Comparison of ENCODE assay signal across 9 cellular contexts in genomic region chr16:30775131-30775380, GRCh38. TPM values are rescaled to one million over a fixed set of nuclear protein-coding genes. Genes with fewer than 3 reads are reported as not detected.
DNase-seq lines count a peak whose midpoint lies in the region; ATAC-seq, FAIRE-seq and TF ChIP-seq lines count a peak whose summit lies in the region.
"Had no signal": no experiment of that assay in that cellular context is flagged by ENCODE, and none has a peak within 500 bp of the region (broad histone marks: within the 10 kb centered on the region; RNA-seq: fewer than 3 reads in every experiment).

No MANE protein-coding gene starts in this region.

- H3K9ac ChIP-seq in endothelial cell of umbilical vein (replicated peaks; ENCODE audit: extremely low read depth, insufficient read depth, low read length), result peak overlapping the region; percentile 64
- H3K9ac ChIP-seq in neuronal stem cell (ENCODE audit: low read depth, low read length, poor library complexity), result peak overlapping the region; percentile 66

- intact Hi-C loops in CD14-positive monocyte (cut with micrococcal nuclease) (no loop called here), PC-9 (cut with micrococcal nuclease; ENCODE audit: unreplicated experiment) (loop anchor here (5.0 kb wide), 2 partner anchors 33 to 37 kb away; a partner anchor contains a TSS), endothelial cell of umbilical vein (cut with micrococcal nuclease) (no loop called here)

- peak overlapping the region; percentile 93 to 97 for H3K4me3 Mint-ChIP-seq in CD14-positive monocyte

- no peak for TF ChIP-seq POLR2A in endothelial cell of umbilical vein (IDR thresholded peaks at IDR 0.05; ENCODE audit: low read depth, low read length)

- dilution Hi-C loops in endothelial cell of umbilical vein (cut with MboI; ENCODE audit: extremely low pct_ligation_motif_present, low sequenced_read_pairs), result no loop called here

- no peaks in the 10 kb centered on the region for H3K9me1 ChIP-seq in endothelial cell of umbilical vein (replicated peaks; ENCODE audit: control insufficient read depth, extremely low read depth, insufficient read depth, low read length)

- peaks cover 5% of the 10 kb centered on the region for H3K79me1 ChIP-seq in neuronal stem cell (ENCODE audit: low read depth, low read length)

- H3K36me3 Mint-ChIP-seq in CD14-positive monocyte, result peaks cover 37 to 46% of the 10 kb centered on the region in 2 donors

- H3K23ac ChIP-seq in neuronal stem cell (ENCODE audit: low read depth, low read length, poor library complexity), result peak overlapping the region; percentile 96

- H3K9me3 ChIP-seq in PC-9 (ENCODE audit: insufficient read depth, low read depth) (no peaks in the 10 kb centered on the region), endothelial cell of umbilical vein (replicated peaks; ENCODE audit: control insufficient read depth, insufficient read depth, low read length) (no peaks in the 10 kb centered on the region), neuronal stem cell (replicated peaks in 1 of 2; ENCODE audit: control insufficient read depth in 2 of 2, insufficient read depth in 1 of 2, low read depth in 1 of 2, low read length in 2 of 2) (no peaks in the 10 kb centered on the region)

- peak overlapping the region in 5 of 7 donors; percentile 67 to 92 (median 83) for H3K27ac Mint-ChIP-seq in CD14-positive monocyte

- H3K27me3 ChIP-seq in PC-9 (ENCODE audit: insufficient read depth, low read depth) (no peaks in the 10 kb centered on the region), endothelial cell of umbilical vein (ENCODE audit: control insufficient read depth in 2 of 2, insufficient read depth in 2 of 2, low read length in 2 of 2) (no peaks in the 10 kb centered on the region), neuronal stem cell (ENCODE audit: control insufficient read depth in 3 of 3, insufficient read depth in 3 of 3, low read depth in 1 of 3, low read length in 3 of 3) (no peaks in the 10 kb centered on the region)

- no peak overlapping the region for H3K27ac ChIP-seq in PC-9
- H3K27ac ChIP-seq in endothelial cell of umbilical vein (ENCODE audit: insufficient read depth, low read depth, low read length), result no peak overlapping the region
- H3K27ac ChIP-seq in neuronal stem cell (replicated peaks; ENCODE audit: low read length), result peak overlapping the region; percentile 19

- H3K4me3 ChIP-seq in PC-9 (peak overlapping the region; percentile 84), endothelial cell of umbilical vein (replicated peaks in 1 of 3; ENCODE audit: insufficient read depth in 1 of 3, low read depth in 1 of 3, low read length in 3 of 3) (peak overlapping the region in 2 of 3 experiments; percentile 56 to 62), neuronal stem cell (ENCODE audit: low read length in 2 of 2) (peak overlapping the region; percentile 23 to 78)

- H3K4me2 ChIP-seq in PC-9, result peak overlapping the region; percentile 93
- H3K4me2 ChIP-seq in endothelial cell of umbilical vein (ENCODE audit: insufficient read depth, low read length), result peak overlapping the region; percentile 69
- H3K4me2 ChIP-seq in neuronal stem cell (ENCODE audit: insufficient read depth, low read length, poor library complexity, severe bottlenecking), result peak overlapping the region; percentile 96

- no peak overlapping the region for H2AFZ ChIP-seq in PC-9
- no peak overlapping the region for H2AFZ ChIP-seq in endothelial cell of umbilical vein (ENCODE audit: low read depth, low read length)
- peak overlapping the region; percentile 72 for H2AFZ ChIP-seq in neuronal stem cell (ENCODE audit: low read length)

- H4K8ac ChIP-seq in neuronal stem cell (ENCODE audit: low read depth, low read length), result no peak overlapping the region

- DNase-seq in CD14-positive monocyte (ENCODE audit: low spot score), result no peak
- no peak for DNase-seq in PC-9
- no peak for DNase-seq in endothelial cell of umbilical vein (ENCODE audit: low read depth, low spot score)
- no peak for DNase-seq in neuronal stem cell (ENCODE audit: low spot score)
- DNase-seq in stimulated activated CD4-positive, alpha-beta T cell treated with anti-CD3 and anti-CD28 coated beads, Interleukin-4, amount 100 ng/mL, for 24 hours, result no peak
- DNase-seq in DMS153 treated with DMSO at 0.1 percent for 48 hours (lab: John Stamatoyannopoulos, UW; ENCODE audit: unreplicated experiment), result no peak
- DNase-seq in stimulated activated naive CD4-positive, alpha-beta T cell treated with Interleukin-2 at 50 U/mL for 16 hours (lab: John Stamatoyannopoulos, UW), result no peak
- DNase-seq: NCI-H2081 treated with DMSO at 0.1 percent for 48 hours had no signal

- H3K14ac ChIP-seq in neuronal stem cell (ENCODE audit: low read length), result no peak overlapping the region

- no peak overlapping the region for H2AK5ac ChIP-seq in neuronal stem cell (ENCODE audit: low read depth, low read length)

- peaks cover 13% of the 10 kb centered on the region; the same call in 1 of the 2 replicates for H3K36me3 ChIP-seq in PC-9 (ENCODE audit: low read depth)
- peaks cover 4 to 27% of the 10 kb centered on the region in 2 experiments for H3K36me3 ChIP-seq in endothelial cell of umbilical vein (ENCODE audit: control insufficient read depth in 2 of 2, extremely low read depth in 1 of 2, insufficient read depth in 2 of 2, low read length in 2 of 2)
- H3K36me3 ChIP-seq in neuronal stem cell (replicated peaks in 1 of 2; ENCODE audit: control insufficient read depth in 2 of 2, insufficient read depth in 2 of 2, low read length in 2 of 2), result peaks cover 44 to 75% of the 10 kb centered on the region in 2 donors

- CTCF ChIA-PET in PC-9 (lab: Charles Lee), result interaction anchor here (0.9 kb wide), 1 partner anchor 167 kb away, joined by 4 read pairs; no protein-coding TSS in a partner anchor
- CTCF ChIA-PET in endothelial cell of umbilical vein (lab: Charles Lee), result interaction anchor here (1.0 to 1.1 kb wide), 3 partner anchors 36 to 167 kb away, joined by 3 to 6 read pairs (median 4); no protein-coding TSS in a partner anchor

- H3F3A ChIP-seq in PC-9 (ENCODE audit: insufficient read depth, low read depth), result peaks cover 45% of the 10 kb centered on the region; the same call in 1 of the 2 replicates

- FAIRE-seq in endothelial cell of umbilical vein (lab: Jason Lieb, UNC), result no peak

- WGBS in neuronal stem cell (ENCODE audit: extremely low coverage in 2 of 2, insufficient read length in 2 of 2, insufficient replicate concordance in 1 of 2), 2 donors, result no CpG with 5 or more reads among the region's 14 CpGs

- H3K9me2 ChIP-seq in PC-9 (ENCODE audit: insufficient read depth), result no peaks in the 10 kb centered on the region

- H2BK12ac ChIP-seq in neuronal stem cell (ENCODE audit: low read length), result no peak overlapping the region

- H3K4ac ChIP-seq in neuronal stem cell (ENCODE audit: low read length), result no peak overlapping the region

- H3K27me3 Mint-ChIP-seq in CD14-positive monocyte (ENCODE audit: low read depth in 3 of 3), result peaks cover 0 to 3% (median 2%) of the 10 kb centered on the region in 3 donors

- H3K18ac ChIP-seq in neuronal stem cell (ENCODE audit: low read length), result no peak overlapping the region

- peaks cover 47% of the 10 kb centered on the region for H3K4me1 Mint-ChIP-seq in CD14-positive monocyte

- no peak overlapping the region for H2BK5ac ChIP-seq in neuronal stem cell (ENCODE audit: low read length)

- POLR2A ChIA-PET in PC-9 (lab: Charles Lee; ENCODE audit: unreplicated experiment), result interaction anchor here (0.6 to 1.5 kb wide), 3 partner anchors 27 to 42 kb away, joined by 4 to 6 read pairs (median 5); partner anchors contain the start of gene PHKG2
- POLR2A ChIA-PET in endothelial cell of umbilical vein (lab: Charles Lee), result no interaction called here

- no peaks in the 10 kb centered on the region for H3K9me3 Mint-ChIP-seq in CD14-positive monocyte

- H3K79me2 ChIP-seq in PC-9 (ENCODE audit: low read depth), result peaks cover 3% of the 10 kb centered on the region
- H3K79me2 ChIP-seq in endothelial cell of umbilical vein (ENCODE audit: control insufficient read depth, insufficient read depth, low read length), result no peaks in the 10 kb centered on the region

- no peak for TF ChIP-seq CTCF in CD14-positive monocyte (IDR thresholded peaks at IDR 0.05)
- TF ChIP-seq CTCF in PC-9 (conservative IDR thresholded peaks at IDR 0.05), result no peak
- no peak for TF ChIP-seq CTCF in endothelial cell of umbilical vein (IDR thresholded peaks at IDR 0.05; ENCODE audit: extremely low read depth in 1 of 2, insufficient read depth in 1 of 2, low read depth in 1 of 2, low read length in 2 of 2)

- H2BK15ac ChIP-seq in neuronal stem cell (ENCODE audit: low read length), result no peak overlapping the region

- H4K20me1 ChIP-seq in PC-9 (ENCODE audit: insufficient read depth) (0 out of 2 replicates have a peak, but pooled peaks cover 3% of the 10 kb centered on the region), endothelial cell of umbilical vein (replicated peaks; ENCODE audit: control insufficient read depth, extremely low read depth, insufficient read depth, low read length) (no peaks in the 10 kb centered on the region)

- ATAC-seq in HG02623 (IDR thresholded peaks at IDR 0.05; ENCODE audit: unreplicated experiment), result no peak

- H3K4me1 ChIP-seq in PC-9 (replicated peaks; ENCODE audit: insufficient read depth) (peaks cover 8% of the 10 kb centered on the region; the same call in 1 of the 2 replicates), endothelial cell of umbilical vein (ENCODE audit: control insufficient read depth, extremely low read depth, insufficient read depth, low read length) (peaks cover 8% of the 10 kb centered on the region), neuronal stem cell (ENCODE audit: control insufficient read depth in 2 of 2, insufficient read depth in 1 of 2, low read depth in 1 of 2, low read length in 2 of 2) (peaks cover 12 to 18% of the 10 kb centered on the region in 2 donors)

- no peak overlapping the region for H4K91ac ChIP-seq in neuronal stem cell (ENCODE audit: low read depth, low read length, poor library complexity)

- BruUV-seq in PC-9 (replicated peaks; lab: Mats Ljungman, UMichigan), result no TSS peak
- BruUV-seq in endothelial cell of umbilical vein (replicated peaks; lab: Mats Ljungman, UMichigan), result no TSS peak

- H2BK120ac ChIP-seq in neuronal stem cell (ENCODE audit: low read depth, low read length), result no peak overlapping the region

RNA-seq across cellular contexts. Expression of gene ZNF629, which starts 11.9 kb away (rescaled TPM):
- polyA plus RNA-seq in CD14-positive monocyte (under 1 TPM; 0.27 to 0.73 TPM), endothelial cell of umbilical vein (5.2 and 5.6 TPM in 2 replicates)
- total RNA-seq in PC-9 (2021) (21.7 and 25.6 TPM in 2 replicates), endothelial cell of umbilical vein (11.2 and 11.7 TPM in 2 replicates)
- 4.5 and 4.7 TPM in 2 replicates for polyA plus RNA-seq in endothelial cell of umbilical vein (2011; cell fraction: cytosol; rRNA removed)
- polyA plus RNA-seq in endothelial cell of umbilical vein (2011; cell fraction: nucleus; rRNA removed), result 7.8 and 8.0 TPM in 2 replicates
- 7.8 and 9.0 TPM in 2 replicates for polyA plus RNA-seq in endothelial cell of umbilical vein (2012)
- 6.0 and 6.6 TPM in 2 replicates for polyA minus RNA-seq in endothelial cell of umbilical vein
- polyA minus RNA-seq in endothelial cell of umbilical vein (2011; cell fraction: cytosol; rRNA and poly(A)+ RNA removed), result 7.5 TPM
- polyA minus RNA-seq in endothelial cell of umbilical vein (2011; cell fraction: nucleus; rRNA and poly(A)+ RNA removed), result 5.1 and 7.2 TPM in 2 replicates
- 10.7 TPM for polyA plus RNA-seq in neuronal stem cell (2013, experiment 1 of 2)
- polyA plus RNA-seq in neuronal stem cell (2013, experiment 2 of 2), result 11.2 TPM

RNA-seq across cellular contexts. Expression of gene RNF40, which starts 12.9 kb away (rescaled TPM):
- polyA plus RNA-seq in CD14-positive monocyte, result 10 to 100 TPM; 14.8 to 34.9 TPM
- total RNA-seq in PC-9 (2021), result 149 and 178 TPM in 2 replicates
- 97.0 and 102 TPM in 2 replicates for total RNA-seq in endothelial cell of umbilical vein
- 60.5 and 67.6 TPM in 2 replicates for polyA plus RNA-seq in endothelial cell of umbilical vein
- 60.2 and 66.2 TPM in 2 replicates for polyA plus RNA-seq in endothelial cell of umbilical vein (2011; cell fraction: cytosol; rRNA removed)
- 134 and 176 TPM in 2 replicates for polyA plus RNA-seq in endothelial cell of umbilical vein (2011; cell fraction: nucleus; rRNA removed)
- 66.5 and 76.5 TPM in 2 replicates for polyA plus RNA-seq in endothelial cell of umbilical vein (2012)
- 110 and 121 TPM in 2 replicates for polyA minus RNA-seq in endothelial cell of umbilical vein
- polyA minus RNA-seq in endothelial cell of umbilical vein (2011; cell fraction: cytosol; rRNA and poly(A)+ RNA removed), result 57.5 TPM
- polyA minus RNA-seq in endothelial cell of umbilical vein (2011; cell fraction: nucleus; rRNA and poly(A)+ RNA removed), result 50.0 and 55.9 TPM in 2 replicates
- 35.7 TPM for polyA plus RNA-seq in neuronal stem cell (2013, experiment 1 of 2)
- polyA plus RNA-seq in neuronal stem cell (2013, experiment 2 of 2), result 38.4 TPM

RNA-seq across cellular contexts. Expression of gene CFAP119, which starts 13.2 kb away (rescaled TPM):
- 1 to 10 TPM; 2.4 to 3.5 TPM for polyA plus RNA-seq in CD14-positive monocyte
- total RNA-seq in PC-9 (2021), result 17.9 and 19.9 TPM in 2 replicates
- total RNA-seq in endothelial cell of umbilical vein, result 6.5 and 7.2 TPM in 2 replicates
- polyA plus RNA-seq in endothelial cell of umbilical vein, result 9.5 and 13.7 TPM in 2 replicates
- 5.4 and 7.2 TPM in 2 replicates for polyA plus RNA-seq in endothelial cell of umbilical vein (2011; cell fraction: cytosol; rRNA removed)
- 45.2 and 58.3 TPM in 2 replicates for polyA plus RNA-seq in endothelial cell of umbilical vein (2011; cell fraction: nucleus; rRNA removed)
- 3.8 and 4.3 TPM in 2 replicates for polyA plus RNA-seq in endothelial cell of umbilical vein (2012)
- 2.6 and 3.1 TPM in 2 replicates for polyA minus RNA-seq in endothelial cell of umbilical vein
- 8.9 TPM for polyA minus RNA-seq in endothelial cell of umbilical vein (2011; cell fraction: cytosol; rRNA and poly(A)+ RNA removed)
- 3.7 and 6.4 TPM in 2 replicates for polyA minus RNA-seq in endothelial cell of umbilical vein (2011; cell fraction: nucleus; rRNA and poly(A)+ RNA removed)
- 7.2 TPM for polyA plus RNA-seq in neuronal stem cell (2013, experiment 1 of 2)
- polyA plus RNA-seq in neuronal stem cell (2013, experiment 2 of 2), result 7.6 TPM

RNA-seq across cellular contexts. Expression of gene PHKG2, which starts 26.8 kb away (rescaled TPM):
- polyA plus RNA-seq in CD14-positive monocyte (10 to 100 TPM; 45.4 to 54.2 TPM), endothelial cell of umbilical vein (48.8 and 55.4 TPM in 2 replicates)
- total RNA-seq in PC-9 (2021) (66.1 and 67.3 TPM in 2 replicates), endothelial cell of umbilical vein (33.0 and 34.1 TPM in 2 replicates)
- 24.1 and 26.9 TPM in 2 replicates for polyA plus RNA-seq in endothelial cell of umbilical vein (2011; cell fraction: cytosol; rRNA removed)
- polyA plus RNA-seq in endothelial cell of umbilical vein (2011; cell fraction: nucleus; rRNA removed), result 135 and 139 TPM in 2 replicates
- 22.1 and 27.3 TPM in 2 replicates for polyA plus RNA-seq in endothelial cell of umbilical vein (2012)
- polyA minus RNA-seq in endothelial cell of umbilical vein, result 36.8 and 40.1 TPM in 2 replicates
- polyA minus RNA-seq in endothelial cell of umbilical vein (2011; cell fraction: cytosol; rRNA and poly(A)+ RNA removed), result 16.7 TPM
- polyA minus RNA-seq in endothelial cell of umbilical vein (2011; cell fraction: nucleus; rRNA and poly(A)+ RNA removed), result 35.1 and 43.3 TPM in 2 replicates
- polyA plus RNA-seq in neuronal stem cell (2013, experiment 1 of 2), result 22.6 TPM
- polyA plus RNA-seq in neuronal stem cell (2013, experiment 2 of 2), result 21.7 TPM
